ENCODE assay signal across 1 cellular context in the genomic region with DNA sequence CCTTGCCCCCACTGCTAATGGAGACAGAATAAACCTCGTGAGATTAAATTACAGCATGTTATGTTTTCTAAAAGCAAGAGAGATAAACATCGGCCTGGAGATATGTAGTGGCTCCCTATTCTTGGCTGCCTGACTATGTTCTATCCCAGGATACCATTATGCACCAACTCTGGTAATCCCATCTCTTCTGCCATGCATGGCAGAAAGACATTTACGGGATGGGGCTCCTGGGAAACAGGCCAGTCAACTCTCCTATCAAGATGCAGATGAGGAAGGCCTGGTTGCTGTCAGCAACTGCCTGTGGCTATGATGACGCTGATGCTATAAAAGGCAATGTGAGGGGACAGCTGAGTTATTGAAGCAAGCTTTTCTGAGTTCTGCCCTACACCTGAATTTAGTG.
TF ChIP-seq lines count a peak whose summit lies in the region.

No MANE protein-coding gene starts in this region.

TF ChIP-seq in H1, 55 proteins besides CTCF, POLR2A, EP300 and RAD21 (continued from another document):
- TF ChIP-seq CEBPB (IDR thresholded peaks at IDR 0.05; ENCODE audit: low read depth, low read length) = no peak
- TF ChIP-seq PHF8 (conservative IDR thresholded peaks at IDR 0.05; ENCODE audit: low read depth, low read length) = no peak
- TF ChIP-seq ASH2L (IDR thresholded peaks at IDR 0.05; ENCODE audit: low read length) = no peak
- TF ChIP-seq CREB1 (IDR thresholded peaks at IDR 0.05) = no peak
